Comparison of ENCODE assay signal across 29 cellular contexts in the genomic region with DNA sequence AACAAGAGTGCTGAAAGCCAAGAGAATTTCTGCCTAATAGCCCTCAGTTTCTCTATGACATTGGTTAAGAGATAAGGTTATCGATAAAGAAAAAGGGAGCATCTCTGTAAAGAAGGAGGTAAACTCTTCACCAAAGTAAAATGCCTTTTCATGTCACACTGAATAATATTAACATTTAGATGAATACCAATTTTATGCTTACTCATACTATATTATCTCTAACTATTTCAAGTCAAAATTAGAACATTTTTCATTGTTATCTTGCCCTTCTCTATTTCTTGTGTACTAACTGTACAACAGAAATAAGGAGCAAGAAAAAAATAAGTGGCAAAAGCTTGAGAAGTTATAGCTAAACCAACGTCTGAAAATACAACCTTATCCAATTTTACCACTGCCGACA.
"Had no signal": no experiment of that assay in that cellular context is flagged by ENCODE, and none has a peak within 500 bp of the region (broad histone marks: within the 10 kb centered on the region; RNA-seq: fewer than 3 reads in every experiment).

No MANE protein-coding gene starts in this region.

- H3K36me3 ChIP-seq: suprapubic skin, thoracic aorta, thyroid gland, transverse colon, upper lobe of left lung, upper lobe of right lung, uterus, vagina had no signal

- H3K4me1 ChIP-seq: tibial artery, uterus had no signal

- H3K4me3 ChIP-seq: stomach, suprapubic skin, testis, thoracic aorta, thyroid gland, tibial artery, tibial nerve, transverse colon, upper lobe of left lung, upper lobe of right lung, uterus, vagina had no signal

- H3K27ac Mint-ChIP-seq: stimulated activated effector memory CD8-positive, alpha-beta T cell treated with anti-CD3 and anti-CD28 coated beads, Interleukin-12 subunit alpha, Interleukin-12 subunit beta, amount 100 ng/mL, for 72 hours; stimulated activated memory B cell treated with anti-CD40 and anti-IgM and Interleukin-4, amounts not matched to agents 10 μg/mL and 1 μg/mL and 100 μg/mL, for 72 hours; stimulated activated naive B cell treated with anti-CD40 and anti-IgM and Interleukin-4, amounts not matched to agents 10 μg/mL and 1 μg/mL and 100 μg/mL, for 72 hours; stimulated activated naive CD8-positive, alpha-beta T cell treated with anti-CD3 and anti-CD28 coated beads, Interleukin-15, amount 100 ng/mL, for 72 hours; stimulated activated naive CD8-positive, alpha-beta T cell treated with anti-CD3 and anti-CD28 coated beads, Interleukin-15, Interleukin-2, amounts not matched to agents 100 ng/mL and 50 ng/mL, for 24 hours; type B pancreatic cell had no signal

- FAIRE-seq: urothelium cell line had no signal

- DNase-seq: stimulated activated CD4-positive, alpha-beta T cell treated with anti-CD3 and anti-CD28 coated beads, Interleukin-2, amount 100 ng/mL, for 48 hours; stimulated activated CD4-positive, alpha-beta T cell treated with anti-CD3 and anti-CD28 coated beads, Interleukin-4, amount 100 ng/mL, for 1 hour; stimulated activated CD4-positive, alpha-beta T cell treated with anti-CD3 and anti-CD28 coated beads, Interleukin-4, amount 100 ng/mL, for 24 hours; stimulated activated CD4-positive, alpha-beta T cell treated with anti-CD3 and anti-CD28 coated beads, Interleukin-4, amount 100 ng/mL, for 4 hours; stimulated activated CD8-positive, alpha-beta memory T cell treated with anti-CD3 and anti-CD28 coated beads, Interleukin-4, amount 100 ng/mL, for 48 hours; stimulated activated naive B cell treated with anti-CD40 and anti-IgM and Interleukin-4, amounts not matched to agents 10 μg/mL and 1 μg/mL and 100 μg/mL, for 72 hours; stimulated activated naive CD4-positive, alpha-beta T cell; stimulated activated naive CD4-positive, alpha-beta T cell treated with Interleukin-2 at 50 U/mL for 16 hours; stimulated activated naive CD8-positive, alpha-beta T cell treated with anti-CD3 and anti-CD28 coated beads, Interleukin-15, amount 100 ng/mL, for 72 hours; stimulated activated naive CD8-positive, alpha-beta T cell treated with anti-CD3 and anti-CD28 coated beads, Interleukin-15, Interleukin-2, amounts not matched to agents 100 U/mL and 50 U/mL, for 24 hours; stomach; substantia nigra; testis; thyroid gland; tibial artery; transverse colon; trophoblast cell; upper lobe of left lung; upper lobe of right lung; uterus had no signal

- ATAC-seq: stimulated activated effector memory CD8-positive, alpha-beta T cell treated with anti-CD3 and anti-CD28 coated beads, Interleukin-12 subunit alpha, Interleukin-12 subunit beta, amount 100 ng/mL, for 72 hours; stimulated activated memory B cell treated with anti-CD40 and anti-IgM and Interleukin-4, amounts not matched to agents 10 μg/mL and 1 μg/mL and 100 μg/mL, for 72 hours; stimulated activated naive B cell treated with anti-CD40 and anti-IgM and Interleukin-4, amounts not matched to agents 10 μg/mL and 1 μg/mL and 100 μg/mL, for 72 hours; stimulated activated naive CD8-positive, alpha-beta T cell treated with anti-CD3 and anti-CD28 coated beads, Interleukin-15, amount 100 ng/mL, for 72 hours; stimulated activated naive CD8-positive, alpha-beta T cell treated with anti-CD3 and anti-CD28 coated beads, Interleukin-15, Interleukin-2, amounts not matched to agents 100 U/mL and 50 U/mL, for 24 hours; upper lobe of right lung had no signal

- H3K27ac ChIP-seq: stomach, suprapubic skin, testis, thoracic aorta, thyroid gland, tibial artery, tibial nerve, transverse colon, upper lobe of left lung, upper lobe of right lung, uterus, vagina had no signal

- H3K27me3 ChIP-seq: stomach, suprapubic skin, testis, thyroid gland, tibial artery, tibial nerve, transverse colon, upper lobe of left lung, upper lobe of right lung, uterus, vagina had no signal

- H3K36me3 Mint-ChIP-seq: stimulated activated effector memory CD8-positive, alpha-beta T cell treated with anti-CD3 and anti-CD28 coated beads, Interleukin-12 subunit alpha, Interleukin-12 subunit beta, amount 100 ng/mL, for 72 hours had no signal

- H3K9me3 Mint-ChIP-seq: stimulated activated effector memory CD8-positive, alpha-beta T cell treated with anti-CD3 and anti-CD28 coated beads, Interleukin-12 subunit alpha, Interleukin-12 subunit beta, amount 100 ng/mL, for 72 hours; stimulated activated memory B cell treated with anti-CD40 and anti-IgM and Interleukin-4, amounts not matched to agents 10 μg/mL and 1 μg/mL and 100 μg/mL, for 72 hours; stimulated activated naive B cell treated with anti-CD40 and anti-IgM and Interleukin-4, amounts not matched to agents 10 μg/mL and 1 μg/mL and 100 μg/mL, for 72 hours; stimulated activated naive CD8-positive, alpha-beta T cell treated with anti-CD3 and anti-CD28 coated beads, Interleukin-15, amount 100 ng/mL, for 72 hours; stimulated activated naive CD8-positive, alpha-beta T cell treated with anti-CD3 and anti-CD28 coated beads, Interleukin-15, Interleukin-2, amounts not matched to agents 100 ng/mL and 50 ng/mL, for 24 hours; type B pancreatic cell had no signal

- H3K4me1 Mint-ChIP-seq: stimulated activated effector memory CD8-positive, alpha-beta T cell treated with anti-CD3 and anti-CD28 coated beads, Interleukin-12 subunit alpha, Interleukin-12 subunit beta, amount 100 ng/mL, for 72 hours; stimulated activated naive B cell treated with anti-CD40 and anti-IgM and Interleukin-4, amounts not matched to agents 10 μg/mL and 1 μg/mL and 100 μg/mL, for 72 hours; stimulated activated naive CD8-positive, alpha-beta T cell treated with anti-CD3 and anti-CD28 coated beads, Interleukin-15, amount 100 ng/mL, for 72 hours had no signal

- H3K9me3 ChIP-seq: stomach, suprapubic skin, testis, thoracic aorta, thyroid gland, tibial artery, tibial nerve, transverse colon, upper lobe of left lung, upper lobe of right lung, uterus, vagina had no signal

- H3K4me3 Mint-ChIP-seq: stimulated activated effector memory CD8-positive, alpha-beta T cell treated with anti-CD3 and anti-CD28 coated beads, Interleukin-12 subunit alpha, Interleukin-12 subunit beta, amount 100 ng/mL, for 72 hours; stimulated activated memory B cell treated with anti-CD40 and anti-IgM and Interleukin-4, amounts not matched to agents 10 μg/mL and 1 μg/mL and 100 μg/mL, for 72 hours; stimulated activated naive B cell treated with anti-CD40 and anti-IgM and Interleukin-4, amounts not matched to agents 10 μg/mL and 1 μg/mL and 100 μg/mL, for 72 hours; stimulated activated naive CD8-positive, alpha-beta T cell treated with anti-CD3 and anti-CD28 coated beads, Interleukin-15, amount 100 ng/mL, for 72 hours; stimulated activated naive CD8-positive, alpha-beta T cell treated with anti-CD3 and anti-CD28 coated beads, Interleukin-15, Interleukin-2, amounts not matched to agents 100 ng/mL and 50 ng/mL, for 24 hours; type B pancreatic cell had no signal

- H3K27me3 Mint-ChIP-seq: stimulated activated memory B cell treated with anti-CD40 and anti-IgM and Interleukin-4, amounts not matched to agents 10 μg/mL and 1 μg/mL and 100 μg/mL, for 72 hours; stimulated activated naive B cell treated with anti-CD40 and anti-IgM and Interleukin-4, amounts not matched to agents 10 μg/mL and 1 μg/mL and 100 μg/mL, for 72 hours; stimulated activated naive CD8-positive, alpha-beta T cell treated with anti-CD3 and anti-CD28 coated beads, Interleukin-15, amount 100 ng/mL, for 72 hours; stimulated activated naive CD8-positive, alpha-beta T cell treated with anti-CD3 and anti-CD28 coated beads, Interleukin-15, Interleukin-2, amounts not matched to agents 100 ng/mL and 50 ng/mL, for 24 hours; type B pancreatic cell had no signal
